14 cellular contexts compared by ENCODE assay signal in the genomic region with DNA sequence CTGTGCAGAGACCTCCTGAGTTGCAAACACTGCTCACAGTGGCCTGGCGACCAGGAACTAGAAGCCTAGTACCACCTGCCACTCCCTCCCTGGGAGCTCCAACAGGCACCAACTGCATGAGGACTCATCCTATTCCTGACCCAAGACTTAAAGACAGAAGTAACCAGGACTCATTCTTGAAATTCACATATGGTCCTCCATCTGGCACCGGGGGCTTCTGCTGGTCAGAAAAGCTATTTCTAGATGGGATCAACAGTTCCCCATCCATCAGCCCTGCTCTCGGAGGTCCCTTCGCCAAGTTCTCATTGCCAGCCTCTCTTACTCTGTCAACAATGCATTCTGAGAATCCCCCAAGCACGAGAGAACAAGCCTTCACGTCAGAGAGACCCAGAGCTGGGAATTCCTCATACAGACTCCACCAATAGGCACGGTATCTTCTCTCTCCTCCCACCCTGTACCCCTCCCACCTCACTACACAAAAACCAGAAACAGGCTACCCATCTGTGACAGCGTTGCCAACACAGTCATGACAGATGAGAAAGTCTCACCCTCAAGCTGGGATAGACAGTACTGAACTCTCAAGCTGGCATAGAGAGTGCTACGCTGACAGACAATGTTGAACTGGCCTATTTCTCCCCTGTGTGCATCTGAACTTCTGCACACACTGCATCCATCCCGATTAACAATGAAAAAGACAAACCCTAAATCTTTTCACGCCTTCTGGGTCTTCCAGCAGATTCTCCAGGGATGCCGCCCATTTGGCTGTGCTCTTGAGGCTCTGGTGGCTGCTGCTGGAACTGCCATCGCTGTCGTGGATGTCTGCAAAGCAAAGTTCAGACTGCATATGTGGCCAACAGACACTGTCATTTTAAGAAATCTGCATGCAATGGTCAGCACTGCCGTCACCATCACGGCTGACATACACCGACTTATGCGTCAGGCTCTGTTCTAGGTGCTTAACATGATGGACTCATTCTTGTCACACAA.
DNase-seq lines count a peak whose midpoint lies in the region; ATAC-seq lines count a peak whose summit lies in the region.
"Had no signal": no experiment of that assay in that cellular context is flagged by ENCODE, and none has a peak within 500 bp of the region (broad histone marks: within the 10 kb centered on the region; RNA-seq: fewer than 3 reads in every experiment).

No MANE protein-coding gene starts in this region.

- peaks cover 43 to 58% of the 10 kb centered on the region in 2 donors for H3K36me3 Mint-ChIP-seq in stimulated activated naive B cell treated with anti-CD40 and anti-IgM and Interleukin-4, amounts not matched to agents 10 μg/mL and 1 μg/mL and 100 μg/mL, for 72 hours

- peaks cover 19 to 36% of the 10 kb centered on the region in 2 donors for H3K4me1 Mint-ChIP-seq in stimulated activated naive B cell treated with anti-CD40 and anti-IgM and Interleukin-4, amounts not matched to agents 10 μg/mL and 1 μg/mL and 100 μg/mL, for 72 hours

- no peak overlapping the region for H3K27ac Mint-ChIP-seq in stimulated activated naive B cell treated with anti-CD40 and anti-IgM and Interleukin-4, amounts not matched to agents 10 μg/mL and 1 μg/mL and 100 μg/mL, for 72 hours

- no peaks in the 10 kb centered on the region for H3K27me3 Mint-ChIP-seq in stimulated activated naive B cell treated with anti-CD40 and anti-IgM and Interleukin-4, amounts not matched to agents 10 μg/mL and 1 μg/mL and 100 μg/mL, for 72 hours

- H3K9me3 Mint-ChIP-seq in stimulated activated naive B cell treated with anti-CD40 and anti-IgM and Interleukin-4, amounts not matched to agents 10 μg/mL and 1 μg/mL and 100 μg/mL, for 72 hours, result no peaks in the 10 kb centered on the region

- peak; percentile 21 to 59 for ATAC-seq in stimulated activated naive B cell treated with anti-CD40 and anti-IgM and Interleukin-4, amounts not matched to agents 10 μg/mL and 1 μg/mL and 100 μg/mL, for 72 hours (replicated peaks)
- ATAC-seq in GM21526 (IDR thresholded peaks at IDR 0.05; ENCODE audit: low FRiP score, unreplicated experiment) (no peak), GM18867 (IDR thresholded peaks at IDR 0.05; ENCODE audit: unreplicated experiment) (no peak)
- ATAC-seq: gastrocnemius medialis had no signal

- H3K4me3 Mint-ChIP-seq in stimulated activated naive B cell treated with anti-CD40 and anti-IgM and Interleukin-4, amounts not matched to agents 10 μg/mL and 1 μg/mL and 100 μg/mL, for 72 hours, result no peak overlapping the region

- peak; percentile 58 for DNase-seq in activated effector memory CD4-positive, alpha-beta T cell treated with anti-CD3 and anti-CD28 coated beads, Interleukin-2, amount 50 U/mL, for 16 hours
- no peak for DNase-seq in activated effector memory CD4-positive, alpha-beta T cell treated with Interleukin-2 at 50 U/mL for 16 hours
- DNase-seq in NCI-H446 (lab: John Stamatoyannopoulos, UW) (peak; percentile 26 to 74), cerebellar cortex (ENCODE audit: low spot score) (peak; percentile 27), cerebellar nuclear complex (lab: John Stamatoyannopoulos, UW) (no peak)
- no peak for DNase-seq in stimulated activated naive B cell treated with anti-CD40 and anti-IgM and Interleukin-4, amounts not matched to agents 10 μg/mL and 1 μg/mL and 100 μg/mL, for 72 hours
- DNase-seq: colonic mucosa; gastrocnemius medialis; NCI-H1092; ovary; stimulated activated CD4-positive, alpha-beta T cell treated with anti-CD3 and anti-CD28 coated beads, Interleukin-4, amount 100 ng/mL, for 1 hour; T-helper 2 cell had no signal

Comparison
In these comparisons a context has a peak if more than half of its experiments do, and no peak if none do; other contexts are left out.
1. DNase-seq: peak in activated effector memory CD4-positive, alpha-beta T cell treated with anti-CD3 and anti-CD28 coated beads, Interleukin-2, amount 50 U/mL, for 16 hours (single experiment), NCI-H446 (2 of 2) and cerebellar cortex (single experiment); none in activated effector memory CD4-positive, alpha-beta T cell treated with Interleukin-2 at 50 U/mL for 16 hours (single experiment), stimulated activated naive B cell treated with anti-CD40 and anti-IgM and Interleukin-4, amounts not matched to agents 10 μg/mL and 1 μg/mL and 100 μg/mL, for 72 hours (single experiment) and cerebellar nuclear complex (0 of 2).
2. ATAC-seq: peak in stimulated activated naive B cell treated with anti-CD40 and anti-IgM and Interleukin-4, amounts not matched to agents 10 μg/mL and 1 μg/mL and 100 μg/mL, for 72 hours (2 of 2); none in GM21526 (single experiment) and GM18867 (single experiment).